ENCODE assay signal across 9 cellular contexts in genomic region chr13:29901714-29902631, GRCh38. TPM values are rescaled to one million over a fixed set of nuclear protein-coding genes. Genes with fewer than 3 reads are reported as not detected.
DNase-seq lines count a peak whose midpoint lies in the region; ATAC-seq and TF ChIP-seq lines count a peak whose summit lies in the region.
"Had no signal": no experiment of that assay in that cellular context is flagged by ENCODE, and none has a peak within 500 bp of the region (broad histone marks: within the 10 kb centered on the region; RNA-seq: fewer than 3 reads in every experiment).

No MANE protein-coding gene starts in this region.

- H3K27me3 Mint-ChIP-seq in Caco-2 (ENCODE audit: insufficient read depth, unreplicated experiment): no peaks in the 10 kb centered on the region
- no peaks in the 10 kb centered on the region for H3K27me3 Mint-ChIP-seq in activated T-cell treated with anti-CD3 and anti-CD28 coated beads, Interleukin-2, amount 50 U/mL, for 72 hours (ENCODE audit: low read depth)

- H3K4me1 ChIP-seq in Caco-2 (peaks cover 24% of the 10 kb centered on the region), hepatocyte (ENCODE audit: insufficient read depth) (peaks cover 25% of the 10 kb centered on the region), vagina (peaks cover 25% of the 10 kb centered on the region)

- H3K27ac Mint-ChIP-seq in Caco-2 (ENCODE audit: unreplicated experiment): peak overlapping the region; percentile 10
- peak overlapping the region; percentile 80 for H3K27ac Mint-ChIP-seq in activated T-cell treated with anti-CD3 and anti-CD28 coated beads, Interleukin-2, amount 50 U/mL, for 72 hours
- H3K27ac Mint-ChIP-seq: IgD-negative memory B cell had no signal

- ATAC-seq in activated T-cell treated with anti-CD3 and anti-CD28 coated beads, Interleukin-2, amount 50 U/mL, for 72 hours (replicated peaks in 1 of 2): peak; percentile 59 to 65

- no TSS peak for BruUV-seq in Caco-2 (replicated peaks; lab: Mats Ljungman, UMichigan)

- no peaks in the 10 kb centered on the region for H3K79me2 ChIP-seq in hepatocyte

- H3K4me3 Mint-ChIP-seq in Caco-2 (ENCODE audit: unreplicated experiment): no peak overlapping the region
- H3K4me3 Mint-ChIP-seq in activated T-cell treated with anti-CD3 and anti-CD28 coated beads, Interleukin-2, amount 50 U/mL, for 72 hours: peak overlapping the region; percentile 81 to 88

- DNase-seq in Caco-2: peak; percentile 23 to 47
- DNase-seq in NAMALWA (ENCODE audit: low spot score): peak; percentile 17
- DNase-seq in activated T-cell treated with anti-CD3 and anti-CD28 coated beads, Interleukin-2, amount 50 U/mL, for 72 hours: peak in 1 of 2 donors; percentile 33
- DNase-seq in hepatocyte (ENCODE audit: low spot score): peak; percentile 73
- DNase-seq in vagina (ENCODE audit: extremely low spot score in 2 of 2): peak in 1 of 2 donors; percentile 81
- no peak for DNase-seq in GM19238 (ENCODE audit: insufficient read length, low spot score)
- no peak for DNase-seq in NCI-H446 (lab: John Stamatoyannopoulos, UW)
- no peak for DNase-seq in dorsolateral prefrontal cortex

- H3K27me3 ChIP-seq in Caco-2 (replicated peaks; ENCODE audit: control insufficient read depth, insufficient read depth, low read length) (no peaks in the 10 kb centered on the region), hepatocyte (no peaks in the 10 kb centered on the region), vagina (no peaks in the 10 kb centered on the region), dorsolateral prefrontal cortex (no peaks in the 10 kb centered on the region)

- H3K9me3 ChIP-seq in Caco-2 (0 out of 2 replicates have a peak, but pooled peaks cover 2% of the 10 kb centered on the region), hepatocyte (ENCODE audit: low read depth) (no peaks in the 10 kb centered on the region), vagina (no peaks in the 10 kb centered on the region)

- CTCF ChIA-PET in Caco-2 (lab: Charles Lee): interaction anchor here (1.4 kb wide), 1 partner anchor 22 kb away, joined by 5 read pairs; no protein-coding TSS in a partner anchor

- no peak overlapping the region for H3K4me3 ChIP-seq in Caco-2 (ENCODE audit: low read depth, low read length)
- no peak overlapping the region for H3K4me3 ChIP-seq in hepatocyte
- H3K4me3 ChIP-seq in vagina: no peak overlapping the region
- H3K4me3 ChIP-seq in dorsolateral prefrontal cortex: peak overlapping the region in 3 of 59 donors; percentile 2 to 10 (median 8)

- H2AFZ ChIP-seq in hepatocyte: no peak overlapping the region

- POLR2A ChIA-PET in Caco-2 (lab: Charles Lee): no interaction called here

- no peaks in the 10 kb centered on the region for H3K9me2 ChIP-seq in hepatocyte (replicated peaks; ENCODE audit: insufficient read depth)

- peaks cover 14% of the 10 kb centered on the region for H3K4me1 Mint-ChIP-seq in Caco-2 (ENCODE audit: low read depth, unreplicated experiment)
- H3K4me1 Mint-ChIP-seq in activated T-cell treated with anti-CD3 and anti-CD28 coated beads, Interleukin-2, amount 50 U/mL, for 72 hours (ENCODE audit: low read depth): peaks cover 23% of the 10 kb centered on the region

- H3K36me3 ChIP-seq in Caco-2 (ENCODE audit: control insufficient read depth, insufficient read depth, low read length) (no peaks in the 10 kb centered on the region), hepatocyte (replicated peaks; ENCODE audit: insufficient read depth, low read depth) (no peaks in the 10 kb centered on the region), vagina (no peaks in the 10 kb centered on the region)

- no peak for TF ChIP-seq POLR2A in vagina (IDR thresholded peaks at IDR 0.05)

- H3K9me3 Mint-ChIP-seq in Caco-2 (ENCODE audit: unreplicated experiment): no peaks in the 10 kb centered on the region
- peaks cover 0 to 6% of the 10 kb centered on the region in 2 donors for H3K9me3 Mint-ChIP-seq in activated T-cell treated with anti-CD3 and anti-CD28 coated beads, Interleukin-2, amount 50 U/mL, for 72 hours

- H3K27ac ChIP-seq in hepatocyte: peak overlapping the region; percentile 55
- H3K27ac ChIP-seq in vagina: peak overlapping the region; percentile 36
- peak overlapping the region in 22 of 59 donors; percentile 0 to 72 (median 48) for H3K27ac ChIP-seq in dorsolateral prefrontal cortex

- H3K4me2 ChIP-seq in hepatocyte: peak overlapping the region; percentile 54

- no peaks in the 10 kb centered on the region for H3K36me3 Mint-ChIP-seq in Caco-2 (ENCODE audit: insufficient read depth, unreplicated experiment)
- peaks cover 2 to 6% of the 10 kb centered on the region in 2 donors for H3K36me3 Mint-ChIP-seq in activated T-cell treated with anti-CD3 and anti-CD28 coated beads, Interleukin-2, amount 50 U/mL, for 72 hours (ENCODE audit: insufficient read depth in 2 of 2)

- H4K20me1 ChIP-seq in hepatocyte (ENCODE audit: insufficient read depth, poor library complexity, severe bottlenecking): no peaks in the 10 kb centered on the region

- TF ChIP-seq CTCF in Caco-2 (IDR thresholded peaks at IDR 0.05; ENCODE audit: insufficient read depth in 1 of 2, low read depth in 1 of 2, low read length in 1 of 2, severe bottlenecking in 1 of 2, unreplicated experiment in 1 of 2) (no peak), hepatocyte (IDR thresholded peaks at IDR 0.05; ENCODE audit: poor library complexity) (no peak), vagina (IDR thresholded peaks at IDR 0.05) (no peak), dorsolateral prefrontal cortex (IDR thresholded peaks at IDR 0.05 in 54 of 56, conservative IDR thresholded peaks at IDR 0.05 in 2 of 56; ENCODE audit: low read depth in 1 of 56, partially characterized antibody in 56 of 56) (no peak)

- WGBS in hepatocyte (ENCODE audit: low lambda C conversion rate, missing lambda C conversion rate): 49% methylated on average over 11 of the region's 11 CpGs

- intact Hi-C loops in Caco-2 (cut with micrococcal nuclease; ENCODE audit: unreplicated experiment) (no loop called here), vagina (cut with DNase I) (no loop called here), dorsolateral prefrontal cortex (cut with DNase I) (no loop called here)

RNA-seq across cellular contexts. Expression of gene UBL3, which starts 51.6 kb away (rescaled TPM):
- 37.4 and 37.5 TPM in 2 replicates for total RNA-seq in Caco-2 (2022)
- total RNA-seq in activated T-cell treated with anti-CD3 and anti-CD28 coated beads, Interleukin-2, amount 50 U/mL, for 72 hours: 10 to 100 TPM; 19.0 to 21.2 TPM
- 57.2 and 58.6 TPM in 2 replicates for total RNA-seq in hepatocyte
- polyA plus RNA-seq in hepatocyte: 27.7 and 29.5 TPM in 2 replicates
- total RNA-seq in vagina: 33.4 TPM
- total RNA-seq in dorsolateral prefrontal cortex: 100 to 1,000 TPM in 1 of 120 experiments, 10 to 100 TPM in 119; 53.7 to 110 (median 72.5) TPM

Comparison
In these comparisons a context has a peak if more than half of its experiments do, and no peak if none do; other contexts are left out.
1. DNase-seq: peak in Caco-2 (2 of 2), NAMALWA (single experiment) and hepatocyte (single experiment); none in GM19238 (single experiment), NCI-H446 (0 of 2) and dorsolateral prefrontal cortex (0 of 10).